Comparison of ENCODE assay signal across 10 cellular contexts in genomic region chr22:49965291-49966040, GRCh38. TPM values are rescaled to one million over a fixed set of nuclear protein-coding genes. Genes with fewer than 3 reads are reported as not detected.
DNase-seq lines count a peak whose midpoint lies in the region; ATAC-seq and TF ChIP-seq lines count a peak whose summit lies in the region.
"Had no signal": no experiment of that assay in that cellular context is flagged by ENCODE, and none has a peak within 500 bp of the region (broad histone marks: within the 10 kb centered on the region; RNA-seq: fewer than 3 reads in every experiment).

No MANE protein-coding gene starts in this region.

- H3K27me3 Mint-ChIP-seq in activated CD4-positive, alpha-beta T cell treated with anti-CD3 and anti-CD28 coated beads for 36 hours = no peaks in the 10 kb centered on the region
- H3K27me3 Mint-ChIP-seq in activated CD4-positive, alpha-beta T cell treated with anti-CD3 and anti-CD28 coated beads, Interleukin-2, amount 10 ng/mL, durations not matched to agents 7 days and 5 days = no peaks in the 10 kb centered on the region
- peaks cover 2% of the 10 kb centered on the region for H3K27me3 Mint-ChIP-seq in mesothelial cell of epicardium (ENCODE audit: low read depth)

- TF ChIP-seq POLR2A in adrenal gland (IDR thresholded peaks at IDR 0.05) (no peak), suprapubic skin (IDR thresholded peaks at IDR 0.05) (no peak)

- H3K9me3 ChIP-seq in adrenal gland (replicated peaks in 1 of 3) = no peaks in the 10 kb centered on the region
- H3K9me3 ChIP-seq in suprapubic skin = no peaks in the 10 kb centered on the region

- POLR2A ChIA-PET in activated CD4-positive, alpha-beta T cell treated with anti-CD3 and anti-CD28 coated beads for 36 hours (lab: Charles Lee) = interaction anchor here (1.4 to 3.1 kb wide), 2 partner anchors 29 to 140 kb away, joined by 3 to 15 read pairs; no protein-coding TSS in a partner anchor
- POLR2A ChIA-PET in activated CD4-positive, alpha-beta T cell treated with anti-CD3 and anti-CD28 coated beads, Interleukin-2, amount 10 ng/mL, durations not matched to agents 7 days and 5 days (lab: Charles Lee) = no interaction called here

- H3K4me3 ChIP-seq in adrenal gland (no peak overlapping the region), suprapubic skin (peak overlapping the region; percentile 97)

- H3K27ac ChIP-seq in adrenal gland (peak overlapping the region; percentile 94 to 98 (median 96)), suprapubic skin (peak overlapping the region; percentile 99)

- H3K27me3 ChIP-seq in adrenal gland = no peaks in the 10 kb centered on the region
- no peaks in the 10 kb centered on the region for H3K27me3 ChIP-seq in suprapubic skin

- no peak for TF ChIP-seq EP300 in suprapubic skin (IDR thresholded peaks at IDR 0.05)

- peak; percentile 42 for DNase-seq in activated CD4-positive, alpha-beta T cell treated with anti-CD3 and anti-CD28 coated beads for 36 hours
- no peak for DNase-seq in activated CD4-positive, alpha-beta T cell treated with anti-CD3 and anti-CD28 coated beads, Interleukin-2, amount 10 ng/mL, durations not matched to agents 7 days and 5 days
- peak in 6 of 7 donors; percentile 22 to 56 (median 32) for DNase-seq in adrenal gland
- DNase-seq in mesothelial cell of epicardium (ENCODE audit: low spot score in 2 of 2, unreplicated experiment in 2 of 2) = no peak
- peak; percentile 67 to 78 for DNase-seq in suprapubic skin (ENCODE audit: low spot score in 2 of 2)
- no peak for DNase-seq in HUDEP-2 (lab: John Stamatoyannopoulos, UW; ENCODE audit: unreplicated experiment in 76 of 76)
- DNase-seq in KG1 (lab: John Stamatoyannopoulos, UW) = no peak
- DNase-seq: nucleus accumbens had no signal

- peaks cover 43% of the 10 kb centered on the region for H3K4me1 Mint-ChIP-seq in activated CD4-positive, alpha-beta T cell treated with anti-CD3 and anti-CD28 coated beads for 36 hours
- peaks cover 26% of the 10 kb centered on the region for H3K4me1 Mint-ChIP-seq in activated CD4-positive, alpha-beta T cell treated with anti-CD3 and anti-CD28 coated beads, Interleukin-2, amount 10 ng/mL, durations not matched to agents 7 days and 5 days
- peaks cover 13% of the 10 kb centered on the region for H3K4me1 Mint-ChIP-seq in mesothelial cell of epicardium

- H3K27ac Mint-ChIP-seq in activated CD4-positive, alpha-beta T cell treated with anti-CD3 and anti-CD28 coated beads for 36 hours = peak overlapping the region; percentile 85
- no peak overlapping the region for H3K27ac Mint-ChIP-seq in activated CD4-positive, alpha-beta T cell treated with anti-CD3 and anti-CD28 coated beads, Interleukin-2, amount 10 ng/mL, durations not matched to agents 7 days and 5 days
- peak overlapping the region; percentile 47 for H3K27ac Mint-ChIP-seq in mesothelial cell of epicardium

- no peak for ATAC-seq in activated CD4-positive, alpha-beta T cell treated with anti-CD3 and anti-CD28 coated beads for 36 hours
- no peak for ATAC-seq in HG03097 (IDR thresholded peaks at IDR 0.05; ENCODE audit: low FRiP score, unreplicated experiment)

- no peaks in the 10 kb centered on the region for H3K9me3 Mint-ChIP-seq in activated CD4-positive, alpha-beta T cell treated with anti-CD3 and anti-CD28 coated beads for 36 hours (ENCODE audit: low read depth)
- H3K9me3 Mint-ChIP-seq in activated CD4-positive, alpha-beta T cell treated with anti-CD3 and anti-CD28 coated beads, Interleukin-2, amount 10 ng/mL, durations not matched to agents 7 days and 5 days = no peaks in the 10 kb centered on the region
- H3K9me3 Mint-ChIP-seq in mesothelial cell of epicardium = no peaks in the 10 kb centered on the region

- TF ChIP-seq CTCF in adrenal gland (IDR thresholded peaks at IDR 0.05) = no peak
- no peak for TF ChIP-seq CTCF in mesothelial cell of epicardium (IDR thresholded peaks at IDR 0.05; ENCODE audit: unreplicated experiment)
- no peak for TF ChIP-seq CTCF in suprapubic skin (IDR thresholded peaks at IDR 0.05)

- H3K4me1 ChIP-seq in adrenal gland (replicated peaks in 1 of 2) = peaks cover 56 to 74% of the 10 kb centered on the region in 2 donors
- H3K4me1 ChIP-seq in suprapubic skin = peaks cover 76% of the 10 kb centered on the region

- CTCF ChIA-PET in activated CD4-positive, alpha-beta T cell treated with anti-CD3 and anti-CD28 coated beads for 36 hours (lab: Charles Lee) = interaction anchor here (0.6 kb wide), 1 partner anchor 35 kb away, joined by 3 read pairs; no protein-coding TSS in a partner anchor
- CTCF ChIA-PET in activated CD4-positive, alpha-beta T cell treated with anti-CD3 and anti-CD28 coated beads, Interleukin-2, amount 10 ng/mL, durations not matched to agents 7 days and 5 days (lab: Charles Lee) = no interaction called here

- peak overlapping the region; percentile 93 for H3K4me3 Mint-ChIP-seq in activated CD4-positive, alpha-beta T cell treated with anti-CD3 and anti-CD28 coated beads for 36 hours
- H3K4me3 Mint-ChIP-seq in activated CD4-positive, alpha-beta T cell treated with anti-CD3 and anti-CD28 coated beads, Interleukin-2, amount 10 ng/mL, durations not matched to agents 7 days and 5 days = no peak overlapping the region
- no peak overlapping the region for H3K4me3 Mint-ChIP-seq in mesothelial cell of epicardium

- H3K36me3 ChIP-seq in adrenal gland (replicated peaks in 1 of 2) (peaks cover 0 to 18% of the 10 kb centered on the region in 2 donors), suprapubic skin (peaks cover 32% of the 10 kb centered on the region)

- 71 to 90% (median 85%) methylated on average over 3 to 18 of the region's 18 CpGs for WGBS in adrenal gland, 4 donors
- 83% methylated on average over 10 of the region's 18 CpGs for WGBS in suprapubic skin

- peaks cover 33% of the 10 kb centered on the region for H3K36me3 Mint-ChIP-seq in activated CD4-positive, alpha-beta T cell treated with anti-CD3 and anti-CD28 coated beads for 36 hours (ENCODE audit: low read depth)
- H3K36me3 Mint-ChIP-seq in activated CD4-positive, alpha-beta T cell treated with anti-CD3 and anti-CD28 coated beads, Interleukin-2, amount 10 ng/mL, durations not matched to agents 7 days and 5 days (ENCODE audit: low read depth) = peaks cover 22% of the 10 kb centered on the region
- H3K36me3 Mint-ChIP-seq in mesothelial cell of epicardium = peaks cover 3% of the 10 kb centered on the region

- intact Hi-C loops in activated CD4-positive, alpha-beta T cell treated with anti-CD3 and anti-CD28 coated beads for 36 hours (cut with DNase I, micrococcal nuclease) = no loop called here
- intact Hi-C loops in adrenal gland (cut with DNase I) = no loop called here

RNA-seq across cellular contexts. Expression of gene PIM3, which starts 4.9 kb away (rescaled TPM):
- total RNA-seq in activated CD4-positive, alpha-beta T cell treated with anti-CD3 and anti-CD28 coated beads for 36 hours = 100 to 1,000 TPM; 127 to 165 TPM
- total RNA-seq in activated CD4-positive, alpha-beta T cell treated with anti-CD3 and anti-CD28 coated beads, Interleukin-2, amount 10 ng/mL, durations not matched to agents 7 days and 5 days = 10 to 100 TPM; 39.7 to 44.7 TPM
- total RNA-seq in adrenal gland = 10 to 100 TPM; 40.7 to 99.2 (median 58.7) TPM
- polyA plus RNA-seq in adrenal gland = 10 to 100 TPM in 2 of 3 donors, 1 to 10 TPM in 1; 7.2 to 70.0 (median 42.0) TPM
- 57.5 to 62.5 TPM (median 59.8 TPM) in 3 replicates for total RNA-seq in mesothelial cell of epicardium
- 100 to 1,000 TPM; 103 to 202 (median 143) TPM for total RNA-seq in suprapubic skin

RNA-seq across cellular contexts. Expression of gene CRELD2, which starts 47.0 kb away (rescaled TPM):
- 10 to 100 TPM; 15.2 to 16.4 TPM for total RNA-seq in activated CD4-positive, alpha-beta T cell treated with anti-CD3 and anti-CD28 coated beads for 36 hours
- 10 to 100 TPM; 42.4 to 47.9 TPM for total RNA-seq in activated CD4-positive, alpha-beta T cell treated with anti-CD3 and anti-CD28 coated beads, Interleukin-2, amount 10 ng/mL, durations not matched to agents 7 days and 5 days
- total RNA-seq in adrenal gland = 10 to 100 TPM; 24.0 to 63.4 (median 47.0) TPM
- polyA plus RNA-seq in adrenal gland = 10 to 100 TPM; 14.5 to 28.1 (median 23.0) TPM
- total RNA-seq in mesothelial cell of epicardium = 41.4 to 42.2 TPM (median 41.9 TPM) in 3 replicates
- total RNA-seq in suprapubic skin = 10 to 100 TPM in 3 of 4 donors, 1 to 10 TPM in 1; 9.3 to 29.4 (median 21.5) TPM

RNA-seq across cellular contexts. Expression of gene IL17REL, which starts 47.1 kb away (rescaled TPM):
- total RNA-seq in activated CD4-positive, alpha-beta T cell treated with anti-CD3 and anti-CD28 coated beads for 36 hours = under 1 TPM; 0.16 TPM
- not detected for total RNA-seq in activated CD4-positive, alpha-beta T cell treated with anti-CD3 and anti-CD28 coated beads, Interleukin-2, amount 10 ng/mL, durations not matched to agents 7 days and 5 days
- total RNA-seq in adrenal gland (not detected), mesothelial cell of epicardium (0.29 to 0.31 TPM (median 0.31 TPM) in 3 replicates), suprapubic skin (not detected)
- polyA plus RNA-seq in adrenal gland = not detected
- total RNA-seq: urinary bladder had no signal

RNA-seq across cellular contexts. Expression of gene ALG12, which starts 47.2 kb away (rescaled TPM):
- 10 to 100 TPM; 13.6 to 13.7 TPM for total RNA-seq in activated CD4-positive, alpha-beta T cell treated with anti-CD3 and anti-CD28 coated beads for 36 hours
- total RNA-seq in activated CD4-positive, alpha-beta T cell treated with anti-CD3 and anti-CD28 coated beads, Interleukin-2, amount 10 ng/mL, durations not matched to agents 7 days and 5 days = 10 to 100 TPM; 21.4 to 28.5 TPM
- total RNA-seq in adrenal gland (10 to 100 TPM; 16.2 to 33.6 (median 24.9) TPM), mesothelial cell of epicardium (26.4 to 30.9 TPM (median 26.8 TPM) in 3 replicates), suprapubic skin (10 to 100 TPM; 13.2 to 23.8 (median 16.8) TPM)
- polyA plus RNA-seq in adrenal gland = 10 to 100 TPM in 2 of 3 donors, 1 to 10 TPM in 1; 6.4 to 11.6 (median 11.3) TPM

Comparison
In these comparisons a context has a peak if more than half of its experiments do, and no peak if none do; other contexts are left out.
1. DNase-seq: peak in activated CD4-positive, alpha-beta T cell treated with anti-CD3 and anti-CD28 coated beads for 36 hours (single experiment), adrenal gland (6 of 7) and suprapubic skin (2 of 2); none in activated CD4-positive, alpha-beta T cell treated with anti-CD3 and anti-CD28 coated beads, Interleukin-2, amount 10 ng/mL, durations not matched to agents 7 days and 5 days (single experiment), mesothelial cell of epicardium (0 of 2), HUDEP-2 (0 of 76) and KG1 (single experiment).